Comparison of ENCODE assay signal across 8 cellular contexts in genomic region chrX:9340619-9341304, GRCh38.
A peak's percentile ranks its signal among the peaks of the same experiment; 100 is the strongest.
DNase-seq lines count a peak whose midpoint lies in the region; ATAC-seq lines count a peak whose summit lies in the region.

No MANE protein-coding gene starts in this region.

- peak; percentile 42 for ATAC-seq in HG03066 (IDR thresholded peaks at IDR 0.05; ENCODE audit: low read depth, unreplicated experiment)
- ATAC-seq in T-cell (replicated peaks in 1 of 4), result peak; percentile 47 to 74 (median 61)
- peak; percentile 78 for ATAC-seq in naive thymus-derived CD4-positive, alpha-beta T cell

- peak overlapping the region in 1 of 2 donors; percentile 8 for H3K4me3 ChIP-seq in duodenal mucosa (ENCODE audit: low read depth in 1 of 2, low read length in 2 of 2)
- peak overlapping the region; percentile 62 for H3K4me3 ChIP-seq in naive thymus-derived CD4-positive, alpha-beta T cell (ENCODE audit: low read length)

- POLR2A ChIA-PET in T-cell (lab: Charles Lee), result no interaction called here
- POLR2A ChIA-PET in naive thymus-derived CD4-positive, alpha-beta T cell (lab: Charles Lee), result interaction anchor here (1.3 to 4.9 kb wide), 2 partner anchors 12 to 122 kb away, joined by 4 to 33 read pairs; no protein-coding TSS in a partner anchor

- CTCF ChIA-PET in T-cell (lab: Charles Lee), result interaction anchor here in 1 of 2 donors (1.2 to 1.5 kb wide), 3 partner anchors 23 to 122 kb away, joined by 3 to 7 read pairs (median 4); no protein-coding TSS in a partner anchor
- CTCF ChIA-PET in naive thymus-derived CD4-positive, alpha-beta T cell (lab: Charles Lee), result interaction anchor here (1.4 kb wide), 1 partner anchor 122 kb away, joined by 5 read pairs; no protein-coding TSS in a partner anchor

- no peaks in the 10 kb centered on the region for H3K36me3 Mint-ChIP-seq in T-cell
- H3K36me3 Mint-ChIP-seq in naive thymus-derived CD4-positive, alpha-beta T cell, result peaks cover 0 to 4% (median 0%) of the 10 kb centered on the region in 5 donors

- no peaks in the 10 kb centered on the region for H3K27me3 ChIP-seq in duodenal mucosa (ENCODE audit: control insufficient read depth in 1 of 2, insufficient read depth in 2 of 2, low read length in 2 of 2)
- no peaks in the 10 kb centered on the region for H3K27me3 ChIP-seq in naive thymus-derived CD4-positive, alpha-beta T cell (ENCODE audit: control insufficient read depth in 2 of 2, insufficient read depth in 2 of 2, low read length in 2 of 2)

- H3K9me3 ChIP-seq in duodenal mucosa (ENCODE audit: control insufficient read depth in 1 of 2, low read length in 2 of 2), result no peaks in the 10 kb centered on the region
- H3K9me3 ChIP-seq in naive thymus-derived CD4-positive, alpha-beta T cell (ENCODE audit: control insufficient read depth in 2 of 3, low read length in 3 of 3), result no peaks in the 10 kb centered on the region

- DNase-seq in stimulated activated CD4-positive, alpha-beta T cell treated with anti-CD3 and anti-CD28 coated beads, Interleukin-1b, Interleukin-23, amount 100 ng/mL, for 48 hours, result peak; percentile 10
- DNase-seq in stimulated activated CD4-positive, alpha-beta T cell treated with anti-CD3 and anti-CD28 coated beads, Interleukin-12 subunit alpha, Interleukin-12 subunit beta, amount 100 ng/mL, for 4 hours, result no peak
- DNase-seq in T-cell (peak in 33 of 34 experiments; percentile 18 to 78 (median 56)), COLO668 (lab: John Stamatoyannopoulos, UW; ENCODE audit: unreplicated experiment) (no peak), NCI-H1436 treated with DMSO at 0.1 percent for 48 hours (lab: John Stamatoyannopoulos, UW) (no peak)
- peak in 7 of 9 donors; percentile 57 to 82 (median 74) for DNase-seq in naive thymus-derived CD4-positive, alpha-beta T cell

- H3K4me3 Mint-ChIP-seq in T-cell, result peak overlapping the region; percentile 78 to 82 (median 79)
- peak overlapping the region; percentile 70 to 88 (median 86) for H3K4me3 Mint-ChIP-seq in naive thymus-derived CD4-positive, alpha-beta T cell

- H3K4me1 Mint-ChIP-seq in T-cell, result peaks cover 51 to 57% (median 52%) of the 10 kb centered on the region in 3 donors
- H3K4me1 Mint-ChIP-seq in naive thymus-derived CD4-positive, alpha-beta T cell, result peaks cover 15 to 58% (median 43%) of the 10 kb centered on the region in 7 donors

- peak overlapping the region; percentile 20 for H3K27ac ChIP-seq in duodenal mucosa (ENCODE audit: low read depth, low read length)
- peak overlapping the region; percentile 74 for H3K27ac ChIP-seq in naive thymus-derived CD4-positive, alpha-beta T cell (ENCODE audit: low read depth, low read length)

- no peaks in the 10 kb centered on the region for H3K9me3 Mint-ChIP-seq in T-cell
- H3K9me3 Mint-ChIP-seq in naive thymus-derived CD4-positive, alpha-beta T cell, result peaks cover 0 to 5% (median 0%) of the 10 kb centered on the region in 11 donors

- no peak overlapping the region for H3K9ac ChIP-seq in duodenal mucosa (ENCODE audit: low read depth in 1 of 2, low read length in 2 of 2)

- peak overlapping the region; percentile 96 to 98 for H3K27ac Mint-ChIP-seq in T-cell
- H3K27ac Mint-ChIP-seq in naive thymus-derived CD4-positive, alpha-beta T cell, result peak overlapping the region; percentile 94 to 98 (median 96)

- intact Hi-C loops in naive thymus-derived CD4-positive, alpha-beta T cell (cut with micrococcal nuclease), result loop anchor here (1.0 to 10.0 kb wide), 8 partner anchors 27 to 1772 kb away; partner anchors contain the start of gene HCCS (in 1 of the 2)

- no peaks in the 10 kb centered on the region for H3K36me3 ChIP-seq in duodenal mucosa (ENCODE audit: control insufficient read depth in 1 of 2, insufficient read depth in 2 of 2, low read length in 2 of 2)
- H3K36me3 ChIP-seq in naive thymus-derived CD4-positive, alpha-beta T cell (ENCODE audit: control insufficient read depth in 2 of 3, insufficient read depth in 3 of 3, low read length in 3 of 3), result no peaks in the 10 kb centered on the region

- H3K27me3 Mint-ChIP-seq in T-cell, result peaks cover 0 to under 1% of the 10 kb centered on the region in 2 donors
- H3K27me3 Mint-ChIP-seq in naive thymus-derived CD4-positive, alpha-beta T cell, result no peaks in the 10 kb centered on the region

- peaks cover 0 to 9% of the 10 kb centered on the region in 2 donors for H3K4me1 ChIP-seq in duodenal mucosa (ENCODE audit: control insufficient read depth in 1 of 2, insufficient read depth in 2 of 2, low read length in 2 of 2)
- peaks cover 14 to 35% of the 10 kb centered on the region in 2 donors for H3K4me1 ChIP-seq in naive thymus-derived CD4-positive, alpha-beta T cell (ENCODE audit: control insufficient read depth in 2 of 2, insufficient read depth in 2 of 2, low read length in 2 of 2)

Comparison
In these comparisons a context has a peak if more than half of its experiments do, and no peak if none do; other contexts are left out.
1. DNase-seq: peak in stimulated activated CD4-positive, alpha-beta T cell treated with anti-CD3 and anti-CD28 coated beads, Interleukin-1b, Interleukin-23, amount 100 ng/mL, for 48 hours (single experiment), T-cell (33 of 34) and naive thymus-derived CD4-positive, alpha-beta T cell (7 of 9); none in stimulated activated CD4-positive, alpha-beta T cell treated with anti-CD3 and anti-CD28 coated beads, Interleukin-12 subunit alpha, Interleukin-12 subunit beta, amount 100 ng/mL, for 4 hours (single experiment), COLO668 (single experiment) and NCI-H1436 treated with DMSO at 0.1 percent for 48 hours (single experiment).
2. Peak in every context shown above with its lines, with median percentiles within 50 percentile points of each other: ATAC-seq.